1 cellular context compared by ENCODE assay signal in the genomic region with DNA sequence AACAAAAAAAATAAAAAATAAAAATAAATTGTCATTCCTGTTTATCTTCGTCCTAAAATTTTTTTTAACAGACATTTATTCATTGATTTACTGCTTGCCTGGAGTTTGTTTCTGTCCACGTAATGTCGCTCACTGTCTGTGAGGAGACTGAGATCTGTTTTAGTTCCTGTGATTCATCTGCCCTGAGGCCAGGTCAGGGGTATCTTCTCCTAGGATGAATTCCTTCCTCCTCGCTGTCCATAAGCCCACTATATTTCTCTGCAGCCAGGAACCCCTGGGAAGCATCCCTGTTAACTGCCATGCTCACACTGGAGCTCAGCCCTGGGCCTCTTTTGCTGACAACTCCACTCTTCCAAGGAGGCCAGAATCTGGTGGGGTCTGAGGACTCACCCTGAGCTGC.
TF ChIP-seq lines count a peak whose summit lies in the region.

No MANE protein-coding gene starts in this region.

TF ChIP-seq in HepG2, 621 proteins besides CTCF, POLR2A, EP300 and RAD21 (continued from another document):
- TF ChIP-seq, protein P1, sequence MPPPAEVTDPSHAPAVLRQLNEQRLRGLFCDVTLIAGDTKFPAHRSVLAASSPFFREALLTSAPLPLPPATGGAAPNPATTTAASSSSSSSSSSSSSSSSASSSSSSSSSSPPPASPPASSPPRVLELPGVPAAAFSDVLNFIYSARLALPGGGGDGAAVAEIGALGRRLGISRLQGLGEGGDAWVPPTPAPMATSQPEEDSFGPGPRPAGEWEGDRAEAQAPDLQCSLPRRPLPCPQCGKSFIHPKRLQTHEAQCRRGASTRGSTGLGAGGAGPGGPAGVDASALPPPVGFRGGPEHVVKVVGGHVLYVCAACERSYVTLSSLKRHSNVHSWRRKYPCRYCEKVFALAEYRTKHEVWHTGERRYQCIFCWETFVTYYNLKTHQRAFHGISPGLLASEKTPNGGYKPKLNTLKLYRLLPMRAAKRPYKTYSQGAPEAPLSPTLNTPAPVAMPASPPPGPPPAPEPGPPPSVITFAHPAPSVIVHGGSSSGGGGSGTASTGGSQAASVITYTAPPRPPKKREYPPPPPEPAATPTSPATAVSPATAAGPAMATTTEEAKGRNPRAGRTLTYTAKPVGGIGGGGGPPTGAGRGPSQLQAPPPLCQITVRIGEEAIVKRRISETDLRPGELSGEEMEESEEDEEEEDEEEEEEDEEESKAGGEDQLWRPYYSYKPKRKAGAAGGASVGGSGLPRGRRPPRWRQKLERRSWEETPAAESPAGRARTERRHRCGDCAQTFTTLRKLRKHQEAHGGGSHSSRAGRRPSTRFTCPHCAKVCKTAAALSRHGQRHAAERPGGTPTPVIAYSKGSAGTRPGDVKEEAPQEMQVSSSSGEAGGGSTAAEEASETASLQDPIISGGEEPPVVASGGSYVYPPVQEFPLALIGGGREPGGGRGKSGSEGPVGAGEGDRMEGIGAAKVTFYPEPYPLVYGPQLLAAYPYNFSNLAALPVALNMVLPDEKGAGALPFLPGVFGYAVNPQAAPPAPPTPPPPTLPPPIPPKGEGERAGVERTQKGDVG (CRISPR knock-in tag; IDR thresholded peaks at IDR 0.05; ENCODE audit: borderline replicate concordance): no peak
- TF ChIP-seq FOXA3 (CRISPR knock-in tag; IDR thresholded peaks at IDR 0.05) (no peak), PHB2 (IDR thresholded peaks at IDR 0.05; ENCODE audit: partially characterized antibody) (no peak)
- TF ChIP-seq, protein P2, sequence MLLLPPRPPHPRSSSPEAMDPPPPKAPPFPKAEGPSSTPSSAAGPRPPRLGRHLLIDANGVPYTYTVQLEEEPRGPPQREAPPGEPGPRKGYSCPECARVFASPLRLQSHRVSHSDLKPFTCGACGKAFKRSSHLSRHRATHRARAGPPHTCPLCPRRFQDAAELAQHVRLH (CRISPR knock-in tag; IDR thresholded peaks at IDR 0.05; ENCODE audit: borderline replicate concordance, low read depth): no peak
